Comparison of ENCODE assay signal across 8 cellular contexts in genomic region chr19:2425622-2426581, GRCh38. TPM values are rescaled to one million over a fixed set of nuclear protein-coding genes. Genes with fewer than 3 reads are reported as not detected.
A peak's percentile ranks its signal among the peaks of the same experiment; 100 is the strongest.
DNase-seq lines count a peak whose midpoint lies in the region; ATAC-seq and TF ChIP-seq lines count a peak whose summit lies in the region.

No MANE protein-coding gene starts in this region.

- ATAC-seq in GM23338 (no peak), GM18502 (IDR thresholded peaks at IDR 0.05; ENCODE audit: poor library complexity, unreplicated experiment) (no peak), sciatic nerve (no peak), HG02759 (IDR thresholded peaks at IDR 0.05; ENCODE audit: unreplicated experiment) (no peak)

- H3K27ac ChIP-seq in GM23338 (ENCODE audit: low read depth) (no peak overlapping the region), SK-N-MC (no peak overlapping the region)

- intact Hi-C loops in sciatic nerve (cut with DNase I): no loop called here

- peak overlapping the region; percentile 95 for H3K4me2 ChIP-seq in GM23338

- no peaks in the 10 kb centered on the region; the same call in 1 of the 2 replicates for H4K20me1 ChIP-seq in GM23338 (replicated peaks; ENCODE audit: insufficient read depth)

- H3K4me1 ChIP-seq in GM23338 (ENCODE audit: insufficient read depth): peaks cover 14% of the 10 kb centered on the region

- no peak overlapping the region for H2AFZ ChIP-seq in GM23338

- peak overlapping the region; percentile 99 for H3K9ac ChIP-seq in SK-N-MC (ENCODE audit: insufficient read length)

- no peaks in the 10 kb centered on the region for H3K27me3 ChIP-seq in GM23338 (ENCODE audit: insufficient read depth)

- peaks cover 20% of the 10 kb centered on the region for H3K36me3 Mint-ChIP-seq in GM23338 (ENCODE audit: low read depth)

- TF ChIP-seq CTCF in GM23338 (conservative IDR thresholded peaks at IDR 0.05; ENCODE audit: low read depth in 2 of 2) (no peak), fibroblast of the aortic adventitia (IDR thresholded peaks at IDR 0.05; ENCODE audit: insufficient read depth, low read length) (no peak), retinal pigment epithelial cell (conservative IDR thresholded peaks at IDR 0.05; ENCODE audit: low read depth, low read length) (no peak)

- no peaks in the 10 kb centered on the region for H3K9me2 ChIP-seq in GM23338 (ENCODE audit: insufficient read depth)

- H3K9me3 ChIP-seq in SK-N-MC (ENCODE audit: low read depth, low read length): no peaks in the 10 kb centered on the region

- DNase-seq in GM23338 (ENCODE audit: low spot score): no peak
- no peak for DNase-seq in SK-N-MC (ENCODE audit: low read depth, low spot score)
- no peak for DNase-seq in fibroblast of the aortic adventitia (ENCODE audit: low read depth)
- no peak for DNase-seq in retinal pigment epithelial cell (ENCODE audit: low read depth)
- no peak for DNase-seq in sciatic nerve (ENCODE audit: low spot score)
- no peak for DNase-seq in NCI-H1694 treated with DMSO at 0.1 percent for 48 hours (lab: John Stamatoyannopoulos, UW)

- peaks cover 20% of the 10 kb centered on the region for H3K27me3 Mint-ChIP-seq in GM23338 (ENCODE audit: insufficient read depth, low read depth, poor library complexity)

- peaks cover 5% of the 10 kb centered on the region for H3K9me3 Mint-ChIP-seq in GM23338

- H3K79me2 ChIP-seq in GM23338 (replicated peaks; ENCODE audit: insufficient read depth): peaks cover 21% of the 10 kb centered on the region

- H3K4me1 Mint-ChIP-seq in GM23338: peaks cover 28% of the 10 kb centered on the region

- H3F3A ChIP-seq in GM23338 (replicated peaks; ENCODE audit: low read depth): peaks cover 24% of the 10 kb centered on the region

- H3K36me3 ChIP-seq in GM23338 (ENCODE audit: insufficient read depth) (no peaks in the 10 kb centered on the region; the same call in 1 of the 2 replicates), SK-N-MC (ENCODE audit: insufficient read depth, low read length) (peaks cover 30% of the 10 kb centered on the region)

- H3K27ac Mint-ChIP-seq in GM23338: peak overlapping the region; percentile 93

- H3K4me3 Mint-ChIP-seq in GM23338: peak overlapping the region; percentile 94

- peak overlapping the region; percentile 99 for H3K4me3 ChIP-seq in GM23338
- H3K4me3 ChIP-seq in SK-N-MC: peak overlapping the region; percentile 99
- H3K4me3 ChIP-seq in fibroblast of the aortic adventitia (ENCODE audit: low read depth, low read length): peak overlapping the region; percentile 93
- peak overlapping the region; percentile 68 for H3K4me3 ChIP-seq in retinal pigment epithelial cell (ENCODE audit: low read length)

TF ChIP-seq in GM23338, 12 proteins besides CTCF, POLR2A, EP300 and RAD21:
- TF ChIP-seq CREB1 (CRISPR knock-in tag; IDR thresholded peaks at IDR 0.05; ENCODE audit: low read depth): no peak
- no peak for TF ChIP-seq EZH2 (IDR thresholded peaks at IDR 0.05; ENCODE audit: low read depth, unreplicated experiment)
- no peak for TF ChIP-seq JUNB (IDR thresholded peaks at IDR 0.05; ENCODE audit: unreplicated experiment)
- no peak for TF ChIP-seq STAT1 (IDR thresholded peaks at IDR 0.05; ENCODE audit: unreplicated experiment)
- no peak for TF ChIP-seq ETS1 (IDR thresholded peaks at IDR 0.05)
- no peak for TF ChIP-seq ZNF331 (CRISPR knock-in tag; IDR thresholded peaks at IDR 0.05; ENCODE audit: low read depth)
- TF ChIP-seq NANOG (IDR thresholded peaks at IDR 0.05; ENCODE audit: borderline replicate concordance): no peak
- no peak for TF ChIP-seq REST (IDR thresholded peaks at IDR 0.05; ENCODE audit: unreplicated experiment)

RNA-seq across cellular contexts. Expression of gene TIMM13, which starts 1.5 kb away (rescaled TPM):
- 118 and 140 TPM in 2 replicates for total RNA-seq in GM23338 (2014; rRNA removed; shearing (Covaris generic))
- polyA plus RNA-seq in GM23338 (2016; fragmentation: Nextera tagmentation; extraction: Ambion mirVana): 347 TPM in 2 replicates
- 26.9 and 33.1 TPM in 2 replicates for total RNA-seq in fibroblast of the aortic adventitia (ENCODE audit: low replicate concordance)
- 37.3 TPM for total RNA-seq in sciatic nerve

RNA-seq across cellular contexts. Expression of gene LMNB2, which starts 30.9 kb away (rescaled TPM):
- 190 and 255 TPM in 2 replicates for total RNA-seq in GM23338 (2014; rRNA removed; shearing (Covaris generic))
- polyA plus RNA-seq in GM23338 (2016; fragmentation: Nextera tagmentation; extraction: Ambion mirVana): 40.1 and 40.9 TPM in 2 replicates
- total RNA-seq in fibroblast of the aortic adventitia (ENCODE audit: low replicate concordance) (16.7 and 68.1 TPM in 2 replicates), sciatic nerve (16.3 TPM)

RNA-seq across cellular contexts. Expression of gene GADD45B, which starts 50.0 kb away (rescaled TPM):
- total RNA-seq in GM23338 (2014; rRNA removed; shearing (Covaris generic)): 12.3 and 15.2 TPM in 2 replicates
- 15.8 and 16.6 TPM in 2 replicates for polyA plus RNA-seq in GM23338 (2016; fragmentation: Nextera tagmentation; extraction: Ambion mirVana)
- 14.3 and 14.8 TPM in 2 replicates for total RNA-seq in fibroblast of the aortic adventitia (ENCODE audit: low replicate concordance)
- 136 TPM for total RNA-seq in sciatic nerve
